Comparison of ENCODE assay signal across 8 cellular contexts in the genomic region with DNA sequence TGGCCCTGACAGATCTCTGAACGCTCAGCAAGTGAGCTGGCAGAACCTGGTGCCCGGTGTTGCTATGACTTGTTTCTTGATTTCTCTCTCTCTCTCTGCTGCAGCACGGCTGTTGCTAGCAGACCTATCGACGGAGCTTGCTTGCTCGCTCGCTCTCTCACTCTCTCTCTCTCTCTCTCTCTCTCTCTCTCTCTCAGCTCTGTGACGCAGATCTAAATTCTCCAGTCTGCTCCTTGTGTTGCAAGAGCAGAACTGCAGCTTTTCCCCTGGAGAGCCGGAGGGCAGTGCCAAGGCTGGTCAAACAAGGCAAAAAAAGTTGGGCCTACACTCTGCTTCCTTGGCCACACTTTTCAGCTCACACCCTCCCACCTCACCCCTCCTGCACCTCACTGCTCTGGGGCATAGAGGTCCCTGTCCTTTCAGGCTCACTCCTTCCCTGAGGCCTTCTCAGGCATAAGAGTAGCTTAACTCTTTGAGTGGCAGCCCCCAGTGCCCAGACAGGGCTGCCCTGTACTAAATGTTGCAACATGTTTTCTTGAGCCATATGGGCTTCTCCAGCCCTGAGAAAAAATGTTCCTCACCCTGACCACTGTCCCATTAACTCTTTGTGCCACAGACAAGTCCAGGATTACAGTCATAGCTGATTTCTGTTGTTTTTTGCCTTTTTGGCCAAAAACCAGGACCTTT.
DNase-seq lines count a peak whose midpoint lies in the region; ATAC-seq and TF ChIP-seq lines count a peak whose summit lies in the region.

No MANE protein-coding gene starts in this region.

- H3K9me3 ChIP-seq in neutrophil (no peaks in the 10 kb centered on the region), suprapubic skin (no peaks in the 10 kb centered on the region)

- no peak for TF ChIP-seq CTCF in GM13976 (IDR thresholded peaks at IDR 0.05; ENCODE audit: borderline replicate concordance, control extremely low read depth, extremely low read depth, insufficient read depth, missing control alignments)
- peak; percentile 63 for TF ChIP-seq CTCF in foreskin fibroblast (IDR thresholded peaks at IDR 0.05; ENCODE audit: low read depth, low read length)
- peak; percentile 87 for TF ChIP-seq CTCF in neutrophil (IDR thresholded peaks at IDR 0.05)
- peak; percentile 63 to 93 for TF ChIP-seq CTCF in suprapubic skin (IDR thresholded peaks at IDR 0.05)

- H3K4me3 ChIP-seq in foreskin fibroblast (ENCODE audit: low read depth in 1 of 2, low read length in 2 of 2) (peak overlapping the region; percentile 30 to 70), neutrophil (ENCODE audit: low read depth in 1 of 2, low read length in 1 of 2) (peak overlapping the region; percentile 33 to 78), suprapubic skin (peak overlapping the region; percentile 58)

- H3K27me3 ChIP-seq in neutrophil (no peaks in the 10 kb centered on the region), suprapubic skin (no peaks in the 10 kb centered on the region)

- in situ Hi-C loops in GM13976 (cut with MboI; ENCODE audit: low sequenced_read_pairs, unreplicated experiment): no loop called here

- H3K27ac ChIP-seq in neutrophil: peak overlapping the region; percentile 97
- H3K27ac ChIP-seq in suprapubic skin: peak overlapping the region; percentile 93

- H3K4me1 ChIP-seq in neutrophil (ENCODE audit: control insufficient read depth in 1 of 2, insufficient read depth in 1 of 2, low read depth in 1 of 2, low read length in 1 of 2) (peaks cover 60 to 75% of the 10 kb centered on the region in 2 experiments), suprapubic skin (peaks cover 98% of the 10 kb centered on the region)

- 2% methylated on average over 9 of the region's 9 CpGs for WGBS in suprapubic skin

- TF ChIP-seq EP300 in suprapubic skin (IDR thresholded peaks at IDR 0.05): no peak

- ATAC-seq in HG02970 (IDR thresholded peaks at IDR 0.05; ENCODE audit: low FRiP score, unreplicated experiment) (peak; percentile 19), GM21717 (IDR thresholded peaks at IDR 0.05; ENCODE audit: unreplicated experiment) (no peak)

- H3K36me3 ChIP-seq in neutrophil: peaks cover 7% of the 10 kb centered on the region
- no peaks in the 10 kb centered on the region for H3K36me3 ChIP-seq in suprapubic skin

- DNase-seq in GM13976 (ENCODE audit: low spot score) (peak; percentile 58), RPMI8226 (peak; percentile 95), foreskin fibroblast (peak; percentile 94 to 95), suprapubic skin (ENCODE audit: low spot score in 2 of 2) (peak; percentile 92 to 93)
- peak; percentile 82 for DNase-seq in activated naive CD4-positive, alpha-beta T cell treated with Interleukin-2 at 50 U/mL for 16 hours

- TF ChIP-seq POLR2A in suprapubic skin (IDR thresholded peaks at IDR 0.05): peak; percentile 88 to 90
